ENCODE assay signal across 20 cellular contexts in genomic region chr19:38933544-38933943, GRCh38. TPM values are rescaled to one million over a fixed set of nuclear protein-coding genes. Genes with fewer than 3 reads are reported as not detected.
DNase-seq lines count a peak whose midpoint lies in the region; ATAC-seq, FAIRE-seq and TF ChIP-seq lines count a peak whose summit lies in the region.
"Had no signal": no experiment of that assay in that cellular context is flagged by ENCODE, and none has a peak within 500 bp of the region (broad histone marks: within the 10 kb centered on the region; RNA-seq: fewer than 3 reads in every experiment).

No MANE protein-coding gene starts in this region.

- H4K20me1 ChIP-seq in K562 (replicated peaks; ENCODE audit: control insufficient read depth, insufficient read depth, low read length) (no peaks in the 10 kb centered on the region; the same call in 1 of the 2 replicates), osteoblast (ENCODE audit: insufficient read depth, low read length) (peaks cover 5% of the 10 kb centered on the region)

- FAIRE-seq in A549 (lab: Jason Lieb, UNC) = no peak
- no peak for FAIRE-seq in K562 (lab: Jason Lieb, UNC)
- FAIRE-seq: D721Med had no signal

- H3K27ac ChIP-seq in A549 = no peak overlapping the region
- no peak overlapping the region for H3K27ac ChIP-seq in K562 (ENCODE audit: extremely low read depth, low read depth, low read length)
- H3K27ac ChIP-seq in osteoblast (ENCODE audit: low read depth, low read length) = no peak overlapping the region
- no peak overlapping the region for H3K27ac ChIP-seq in adrenal gland
- H3K27ac ChIP-seq: 22Rv1, GM23248, Peyer's patch had no signal

- H3K27me3 ChIP-seq in K562 (ENCODE audit: control insufficient read depth in 2 of 2, insufficient read depth in 2 of 2, low read length in 2 of 2) (no peaks in the 10 kb centered on the region), osteoblast (ENCODE audit: insufficient read depth, low read length) (no peaks in the 10 kb centered on the region), adrenal gland (no peaks in the 10 kb centered on the region)
- H3K27me3 ChIP-seq: MG63, Peyer's patch had no signal

- in situ Hi-C loops in K562 (cut with MboI) = no loop called here

- H2AFZ ChIP-seq in K562 (ENCODE audit: low read depth, low read length) (no peak overlapping the region), osteoblast (ENCODE audit: low read length) (no peak overlapping the region)
- H2AFZ ChIP-seq: GM23248 had no signal

- H3K4me2 ChIP-seq in A549 = no peak overlapping the region
- H3K4me2 ChIP-seq in K562 (ENCODE audit: insufficient read depth, low read length) = no peak overlapping the region
- H3K4me2 ChIP-seq in osteoblast (ENCODE audit: insufficient read depth, low read length) = no peak overlapping the region

- H3K9me3 ChIP-seq in A549 (no peaks in the 10 kb centered on the region), K562 (replicated peaks; ENCODE audit: control insufficient read depth, insufficient read depth, low read depth, low read length) (peaks cover 18% of the 10 kb centered on the region), osteoblast (ENCODE audit: low read depth, low read length) (no peaks in the 10 kb centered on the region), adrenal gland (replicated peaks in 1 of 3) (no peaks in the 10 kb centered on the region)

- H3K79me2 ChIP-seq in K562 (ENCODE audit: control insufficient read depth, insufficient read depth, low read length) (peaks cover 43% of the 10 kb centered on the region), osteoblast (ENCODE audit: insufficient read depth, low read length) (peaks cover 33% of the 10 kb centered on the region)

- ATAC-seq in activated T-cell treated with anti-CD3 and anti-CD28 coated beads, Interleukin-2, amount 50 U/mL, for 4 hours = no peak
- ATAC-seq in A549 (no peak), K562 (no peak), GM21619 (IDR thresholded peaks at IDR 0.05; ENCODE audit: unreplicated experiment) (no peak)

- H3K9me1 ChIP-seq in K562 (ENCODE audit: control insufficient read depth, insufficient read depth, low read length) = no peaks in the 10 kb centered on the region

- H3K4me3 ChIP-seq in A549 (no peak overlapping the region), K562 (no peak overlapping the region), osteoblast (ENCODE audit: insufficient read depth, low read length) (no peak overlapping the region), adrenal gland (no peak overlapping the region)
- H3K4me3 ChIP-seq: GM23248, MG63, Peyer's patch had no signal

- TF ChIP-seq CTCF in A549 (IDR thresholded peaks at IDR 0.05) = no peak
- TF ChIP-seq CTCF in K562 (IDR thresholded peaks at IDR 0.05 in 2 of 3, conservative IDR thresholded peaks at IDR 0.05 in 1 of 3; ENCODE audit: insufficient read depth in 2 of 3, low read depth in 1 of 3, low read length in 3 of 3) = no peak
- no peak for TF ChIP-seq CTCF in osteoblast (IDR thresholded peaks at IDR 0.05; ENCODE audit: extremely low read depth, low read depth, low read length)
- TF ChIP-seq CTCF in adrenal gland (IDR thresholded peaks at IDR 0.05) = no peak

- POLR2A ChIA-PET in A549 (lab: Yijun Ruan, JAX) (interaction anchor here (1.0 kb wide), 1 partner anchor 84 kb away, joined by 5 read pairs; no protein-coding TSS in a partner anchor), K562 (lab: Yijun Ruan, JAX) (interaction anchor here (0.6 to 1.4 kb wide), 6 partner anchors 8 to 530 kb away, joined by 3 to 7 read pairs (median 3); no protein-coding TSS in a partner anchor)

- no peak for TF ChIP-seq RAD21 in A549 (conservative IDR thresholded peaks at IDR 0.05 in 1 of 2, IDR thresholded peaks at IDR 0.05 in 1 of 2)
- no peak for TF ChIP-seq RAD21 in K562 (CRISPR knock-in tag; conservative IDR thresholded peaks at IDR 0.05 in 1 of 2, IDR thresholded peaks at IDR 0.05 in 1 of 2)

- H3K9ac ChIP-seq in K562 (ENCODE audit: insufficient read depth in 1 of 2, low read depth in 2 of 2, low read length in 2 of 2) = no peak overlapping the region
- H3K9ac ChIP-seq: GM23248 had no signal

- peaks cover 22% of the 10 kb centered on the region for H3K36me3 Mint-ChIP-seq in activated T-cell treated with anti-CD3 and anti-CD28 coated beads, Interleukin-2, amount 50 U/mL, for 4 hours (ENCODE audit: insufficient read depth)
- H3K36me3 Mint-ChIP-seq in activated T-cell treated with anti-CD3 and anti-CD28 coated beads, Interleukin-2, amount 50 U/mL, for 24 hours (ENCODE audit: low read depth) = peaks cover 58% of the 10 kb centered on the region

- no peaks in the 10 kb centered on the region for H3K27me3 Mint-ChIP-seq in activated T-cell treated with anti-CD3 and anti-CD28 coated beads, Interleukin-2, amount 50 U/mL, for 4 hours (ENCODE audit: low read depth)
- H3K27me3 Mint-ChIP-seq in activated T-cell treated with anti-CD3 and anti-CD28 coated beads, Interleukin-2, amount 50 U/mL, for 24 hours = no peaks in the 10 kb centered on the region

- no peak for TF ChIP-seq EP300 in A549 (IDR thresholded peaks at IDR 0.05)
- no peak for TF ChIP-seq EP300 in K562 (IDR thresholded peaks at IDR 0.05; ENCODE audit: low read length)

- peaks cover 33% of the 10 kb centered on the region for H3K4me1 Mint-ChIP-seq in activated T-cell treated with anti-CD3 and anti-CD28 coated beads, Interleukin-2, amount 50 U/mL, for 4 hours (ENCODE audit: low read depth)
- peaks cover 33% of the 10 kb centered on the region for H3K4me1 Mint-ChIP-seq in activated T-cell treated with anti-CD3 and anti-CD28 coated beads, Interleukin-2, amount 50 U/mL, for 24 hours (ENCODE audit: low read depth)

- H3K4me3 Mint-ChIP-seq in activated T-cell treated with anti-CD3 and anti-CD28 coated beads, Interleukin-2, amount 50 U/mL, for 4 hours = peak overlapping the region; percentile 98
- no peak overlapping the region for H3K4me3 Mint-ChIP-seq in activated T-cell treated with anti-CD3 and anti-CD28 coated beads, Interleukin-2, amount 50 U/mL, for 24 hours

- no TSS peak for BruUV-seq in K562 (replicated peaks; lab: Mats Ljungman, UMichigan)

- H3K36me3 ChIP-seq in K562 (ENCODE audit: control insufficient read depth, insufficient read depth, low read length) (peaks cover 25% of the 10 kb centered on the region), osteoblast (ENCODE audit: insufficient read depth, low read length) (peaks cover 10% of the 10 kb centered on the region), adrenal gland (replicated peaks in 1 of 2) (peaks cover 0 to 9% of the 10 kb centered on the region in 2 donors)

- intact Hi-C loops in K562 (cut with micrococcal nuclease) = loop anchor here (5.0 to 10.0 kb wide), 3 partner anchors 101 to 419 kb away; partner anchors contain the start of gene ECH1
- intact Hi-C loops in adrenal gland (cut with DNase I) = no loop called here

- CTCF ChIA-PET in A549 (lab: Yijun Ruan, JAX) (interaction anchor here (0.6 to 12.2 kb wide), 35 partner anchors 8 to 947 kb away, joined by 3 to 245 read pairs (median 4); partner anchors contain the start of genes ECH1, FAM98C, FBXO17 and LGALS4), K562 (lab: Yijun Ruan, JAX; ENCODE audit: low intra/inter-chr PET ratio) (no interaction called here)

- no peaks in the 10 kb centered on the region for H3K9me3 Mint-ChIP-seq in activated T-cell treated with anti-CD3 and anti-CD28 coated beads, Interleukin-2, amount 50 U/mL, for 4 hours
- peaks cover 3% of the 10 kb centered on the region for H3K9me3 Mint-ChIP-seq in activated T-cell treated with anti-CD3 and anti-CD28 coated beads, Interleukin-2, amount 50 U/mL, for 24 hours
- H3K9me3 Mint-ChIP-seq: HFFc6 had no signal

- WGBS in A549 (ENCODE audit: missing lambda C conversion rate) = 67% methylated on average over 4 of the region's 4 CpGs
- 100% methylated on average over 4 of the region's 4 CpGs for WGBS in K562 (ENCODE audit: insufficient coverage, low coverage, missing lambda C conversion rate)
- WGBS in adrenal gland, 4 donors = 62 to 85% (median 73%) methylated on average over 4 of the region's 4 CpGs

- no peak for TF ChIP-seq POLR2A in A549 (IDR thresholded peaks at IDR 0.05; ENCODE audit: low read length)
- TF ChIP-seq POLR2A in K562 (conservative IDR thresholded peaks at IDR 0.05) = 0 out of 2 replicates have a peak, but pooled peaks have one; percentile 41
- no peak for TF ChIP-seq POLR2A in adrenal gland (IDR thresholded peaks at IDR 0.05)

- H3K27ac Mint-ChIP-seq in activated T-cell treated with anti-CD3 and anti-CD28 coated beads, Interleukin-2, amount 50 U/mL, for 24 hours = no peak overlapping the region
- H3K27ac Mint-ChIP-seq: HFFc6 had no signal

- DNase-seq in activated T-cell treated with anti-CD3 and anti-CD28 coated beads, Interleukin-2, amount 50 U/mL, for 4 hours = no peak
- no peak for DNase-seq in activated T-cell treated with anti-CD3 and anti-CD28 coated beads, Interleukin-2, amount 50 U/mL, for 24 hours
- DNase-seq in A549 (ENCODE audit: low read depth in 1 of 2, low spot score in 1 of 2) = no peak
- peak in 1 of 4 experiments; percentile 2 for DNase-seq in K562 (ENCODE audit: extremely low read depth in 1 of 4, low spot score in 3 of 4)
- peak; percentile 35 for DNase-seq in osteoblast (ENCODE audit: insufficient read length, low spot score, missing footprints)
- no peak for DNase-seq in adrenal gland
- DNase-seq: HFFc6, KG1, MG63, NCI-H1048, SHP77 treated with DMSO at 0.1 percent for 48 hours had no signal

- H3K4me1 ChIP-seq in A549 = peaks cover 19% of the 10 kb centered on the region
- peaks cover 0 to 18% of the 10 kb centered on the region in 2 experiments; a peak in 3 of 5 replicates for H3K4me1 ChIP-seq in K562 (replicated peaks in 1 of 2; ENCODE audit: control insufficient read depth in 2 of 2, insufficient read depth in 2 of 2, low read length in 2 of 2)
- peaks cover 11% of the 10 kb centered on the region for H3K4me1 ChIP-seq in osteoblast (ENCODE audit: insufficient read depth, low read length)
- peaks cover 8 to 27% of the 10 kb centered on the region in 2 donors for H3K4me1 ChIP-seq in adrenal gland (replicated peaks in 1 of 2)

RNA-seq across cellular contexts. Expression of gene MRPS12, which starts 2.8 kb away (rescaled TPM):
- total RNA-seq in activated T-cell treated with anti-CD3 and anti-CD28 coated beads, Interleukin-2, amount 50 U/mL, for 4 hours = 100 to 1,000 TPM; 157 to 192 (median 185) TPM
- polyA plus RNA-seq in A549 (2011; rRNA removed) (92.8 and 104 TPM in 2 replicates), A549 (2017; fragmentation: RNase III; extraction: RNeasy Plus Mini Kit Qiagen cat#74134 plus additional on column Dnase treatment) (198 to 217 TPM (median 213 TPM) in 3 replicates), K562 (2011; rRNA removed) (52.0 and 68.0 TPM in 2 replicates), K562 (2014; fragmentation: Illumina TruSeq; extraction: Trizol) (42.9 and 93.5 TPM in 2 replicates), K562 (2014; fragmentation: Nextera tagmentation; extraction: Ambion mirVana) (10 to 100 TPM in 1 of 2 experiments, 1 to 10 TPM in 1; 8.1 to 34.5 TPM), K562 (2014; rRNA removed) (143 and 177 TPM in 2 replicates), adrenal gland (10 to 100 TPM; 14.6 to 27.0 (median 22.4) TPM)
- 418 and 524 TPM in 2 replicates for polyA plus RNA-seq in A549 (2012; cell fraction: cytosol; rRNA removed)
- polyA plus RNA-seq in A549 (2012; cell fraction: nucleus; rRNA removed) = 325 and 425 TPM in 2 replicates
- polyA minus RNA-seq in A549 (2011; rRNA and poly(A)+ RNA removed) = 49.4 and 50.5 TPM in 2 replicates
- total RNA-seq in K562 (2011; cell fraction: chromatin; rRNA removed; ENCODE audit: low replicate concordance) = 18.6 and 46.8 TPM in 2 replicates
- total RNA-seq in K562 (2011; cell fraction: nucleolus; rRNA removed) = 67.2 and 67.4 TPM in 2 replicates
- total RNA-seq in K562 (2011; cell fraction: nucleoplasm; rRNA removed) = 46.9 and 47.3 TPM in 2 replicates
- total RNA-seq in K562 (2014; rRNA removed) (174 and 225 TPM in 2 replicates), K562 (2014; rRNA removed; fragmentation: Illumina TruSeq; extraction: Trizol) (31.3 and 41.1 TPM in 2 replicates), K562 (2015; rRNA removed; fragmentation: Illumina TruSeq; extraction: Trizol) (91.9 and 92.7 TPM in 2 replicates), K562 (2021) (144 and 156 TPM in 2 replicates), osteoblast (21.5 and 25.7 TPM in 2 replicates), adrenal gland (10 to 100 TPM; 38.2 to 64.4 (median 44.6) TPM)
- 122 and 307 TPM in 2 replicates for polyA plus RNA-seq in K562 (2011; cell fraction: cytosol; rRNA removed)
- 53.5 and 73.2 TPM in 2 replicates for polyA plus RNA-seq in K562 (2011; cell fraction: nucleus; rRNA removed)
- 78.3 and 98.7 TPM in 2 replicates for polyA plus RNA-seq in K562 (2012)
- 16.9 and 20.7 TPM in 2 replicates for polyA minus RNA-seq in K562 (2011; rRNA and poly(A)+ RNA removed)
- 41.0 and 46.2 TPM in 2 replicates for polyA minus RNA-seq in K562 (2011; cell fraction: cytosol; rRNA and poly(A)+ RNA removed)
- polyA minus RNA-seq in K562 (2011; cell fraction: nucleus; rRNA and poly(A)+ RNA removed) = 23.0 and 36.5 TPM in 2 replicates

RNA-seq across cellular contexts. Expression of gene SARS2, which starts 3.0 kb away (rescaled TPM):
- 10 to 100 TPM; 42.5 to 49.5 (median 46.8) TPM for total RNA-seq in activated T-cell treated with anti-CD3 and anti-CD28 coated beads, Interleukin-2, amount 50 U/mL, for 4 hours
- polyA plus RNA-seq in A549 (2011; rRNA removed) (46.1 and 46.7 TPM in 2 replicates), A549 (2017; fragmentation: RNase III; extraction: RNeasy Plus Mini Kit Qiagen cat#74134 plus additional on column Dnase treatment) (81.8 to 98.0 TPM (median 93.4 TPM) in 3 replicates), K562 (2011; rRNA removed) (31.3 and 55.5 TPM in 2 replicates), K562 (2014; fragmentation: Illumina TruSeq; extraction: Trizol) (31.7 and 55.2 TPM in 2 replicates), K562 (2014; fragmentation: Nextera tagmentation; extraction: Ambion mirVana) (1 to 10 TPM; 3.1 to 7.0 TPM), K562 (2014; rRNA removed) (55.5 and 60.3 TPM in 2 replicates), adrenal gland (100 to 1,000 TPM in 2 of 3 donors, 1 to 10 TPM in 1; 9.1 to 116 (median 108) TPM)
- polyA plus RNA-seq in A549 (2012; cell fraction: cytosol; rRNA removed) = 81.2 and 106 TPM in 2 replicates
- polyA plus RNA-seq in A549 (2012; cell fraction: nucleus; rRNA removed) = 448 and 539 TPM in 2 replicates
- 54.8 and 68.1 TPM in 2 replicates for polyA minus RNA-seq in A549 (2011; rRNA and poly(A)+ RNA removed)
- 95.5 and 266 TPM in 2 replicates for total RNA-seq in K562 (2011; cell fraction: chromatin; rRNA removed; ENCODE audit: low replicate concordance)
- total RNA-seq in K562 (2011; cell fraction: nucleolus; rRNA removed) = 170 and 174 TPM in 2 replicates
- total RNA-seq in K562 (2011; cell fraction: nucleoplasm; rRNA removed) = 96.4 and 116 TPM in 2 replicates
- total RNA-seq in K562 (2014; rRNA removed) (32.2 and 39.5 TPM in 2 replicates), K562 (2014; rRNA removed; fragmentation: Illumina TruSeq; extraction: Trizol) (12.8 and 15.5 TPM in 2 replicates), K562 (2015; rRNA removed; fragmentation: Illumina TruSeq; extraction: Trizol) (36.3 and 38.0 TPM in 2 replicates), K562 (2021) (50.6 and 59.1 TPM in 2 replicates), osteoblast (20.3 and 21.7 TPM in 2 replicates), adrenal gland (10 to 100 TPM; 20.2 to 41.4 (median 35.4) TPM)
- polyA plus RNA-seq in K562 (2011; cell fraction: cytosol; rRNA removed) = 42.5 and 85.9 TPM in 2 replicates
- polyA plus RNA-seq in K562 (2011; cell fraction: nucleus; rRNA removed) = 237 and 321 TPM in 2 replicates
- polyA plus RNA-seq in K562 (2012) = 39.9 and 57.3 TPM in 2 replicates
- polyA minus RNA-seq in K562 (2011; rRNA and poly(A)+ RNA removed) = 13.7 and 15.9 TPM in 2 replicates
- 25.8 and 38.1 TPM in 2 replicates for polyA minus RNA-seq in K562 (2011; cell fraction: cytosol; rRNA and poly(A)+ RNA removed)
- 41.6 and 51.5 TPM in 2 replicates for polyA minus RNA-seq in K562 (2011; cell fraction: nucleus; rRNA and poly(A)+ RNA removed)

RNA-seq across cellular contexts. Expression of gene CCER2, which starts 21.6 kb away (rescaled TPM):
- total RNA-seq in activated T-cell treated with anti-CD3 and anti-CD28 coated beads, Interleukin-2, amount 50 U/mL, for 4 hours = under 1 TPM in 2 of 3 donors, not detected in 1; 0.33 to 0.63 TPM
- polyA plus RNA-seq in A549 (2011; rRNA removed) (0.40 and 0.68 TPM in 2 replicates), A549 (2017; fragmentation: RNase III; extraction: RNeasy Plus Mini Kit Qiagen cat#74134 plus additional on column Dnase treatment) (1.1 to 1.9 TPM (median 1.5 TPM) in 3 replicates), K562 (2011; rRNA removed) (0.19 and 0.21 TPM in 2 replicates), K562 (2014; fragmentation: Illumina TruSeq; extraction: Trizol) (not detected in 2 replicates), K562 (2014; fragmentation: Nextera tagmentation; extraction: Ambion mirVana) (not detected), K562 (2014; rRNA removed) (0.13 and 0.68 TPM in 2 replicates), adrenal gland (1 to 10 TPM in 2 of 3 donors, under 1 TPM in 1; 0.15 to 4.4 (median 2.4) TPM)
- polyA plus RNA-seq in A549 (2012; cell fraction: cytosol; rRNA removed) = 0.56 and 0.83 TPM in 2 replicates
- polyA plus RNA-seq in A549 (2012; cell fraction: nucleus; rRNA removed) = 8.0 and 8.1 TPM in 2 replicates
- not detected in 2 replicates for polyA minus RNA-seq in A549 (2011; rRNA and poly(A)+ RNA removed)
- total RNA-seq in K562 (2011; cell fraction: chromatin; rRNA removed; ENCODE audit: low replicate concordance) = 1.8 and 2.5 TPM in 2 replicates
- total RNA-seq in K562 (2011; cell fraction: nucleolus; rRNA removed) = 0.66 and 1.7 TPM in 2 replicates
- total RNA-seq in K562 (2011; cell fraction: nucleoplasm; rRNA removed) = 0.84 and 1.2 TPM in 2 replicates
- total RNA-seq in K562 (2014; rRNA removed) (not detected in 2 replicates), K562 (2014; rRNA removed; fragmentation: Illumina TruSeq; extraction: Trizol) (not detected in 2 replicates), K562 (2015; rRNA removed; fragmentation: Illumina TruSeq; extraction: Trizol) (not detected in 2 replicates), K562 (2021) (0.40 TPM in 1 of 2 replicates, not detected in the other), osteoblast (not detected in 2 replicates), adrenal gland (under 1 TPM in 2 of 8 donors, not detected in 6; 0.47 to 0.54 TPM)
- polyA plus RNA-seq in K562 (2011; cell fraction: cytosol; rRNA removed) = 0.19 TPM in 1 of 2 replicates, not detected in the other
- polyA plus RNA-seq in K562 (2011; cell fraction: nucleus; rRNA removed) = 1.4 and 1.7 TPM in 2 replicates
- 0.61 and 1.2 TPM in 2 replicates for polyA plus RNA-seq in K562 (2012)
- polyA minus RNA-seq in K562 (2011; rRNA and poly(A)+ RNA removed) = not detected in 2 replicates
- polyA minus RNA-seq in K562 (2011; cell fraction: cytosol; rRNA and poly(A)+ RNA removed) = not detected in 2 replicates
- polyA minus RNA-seq in K562 (2011; cell fraction: nucleus; rRNA and poly(A)+ RNA removed) = not detected in 2 replicates
- total RNA-seq: Daoy, G401, GM23248, HT1080 had no signal
- polyA plus RNA-seq: BJ, GM23248 had no signal

RNA-seq across cellular contexts. Expression of gene NFKBIB, which starts 33.8 kb away (rescaled TPM):
- 100 to 1,000 TPM; 150 to 174 (median 169) TPM for total RNA-seq in activated T-cell treated with anti-CD3 and anti-CD28 coated beads, Interleukin-2, amount 50 U/mL, for 4 hours
- polyA plus RNA-seq in A549 (2011; rRNA removed) (25.6 and 35.0 TPM in 2 replicates), A549 (2017; fragmentation: RNase III; extraction: RNeasy Plus Mini Kit Qiagen cat#74134 plus additional on column Dnase treatment) (56.4 to 61.7 TPM (median 59.5 TPM) in 3 replicates), K562 (2011; rRNA removed) (10.4 and 11.7 TPM in 2 replicates), K562 (2014; fragmentation: Illumina TruSeq; extraction: Trizol) (7.2 and 14.4 TPM in 2 replicates), K562 (2014; fragmentation: Nextera tagmentation; extraction: Ambion mirVana) (1 to 10 TPM; 1.5 to 1.7 TPM), K562 (2014; rRNA removed) (44.9 and 46.7 TPM in 2 replicates), adrenal gland (10 to 100 TPM; 12.4 to 73.0 (median 36.1) TPM)
- polyA plus RNA-seq in A549 (2012; cell fraction: cytosol; rRNA removed) = 106 and 131 TPM in 2 replicates
- polyA plus RNA-seq in A549 (2012; cell fraction: nucleus; rRNA removed) = 96.5 and 113 TPM in 2 replicates
- 10.3 and 10.9 TPM in 2 replicates for polyA minus RNA-seq in A549 (2011; rRNA and poly(A)+ RNA removed)
- 2.3 and 3.5 TPM in 2 replicates for total RNA-seq in K562 (2011; cell fraction: chromatin; rRNA removed; ENCODE audit: low replicate concordance)
- total RNA-seq in K562 (2011; cell fraction: nucleolus; rRNA removed) = 5.9 and 6.2 TPM in 2 replicates
- 2.7 and 3.9 TPM in 2 replicates for total RNA-seq in K562 (2011; cell fraction: nucleoplasm; rRNA removed)
- total RNA-seq in K562 (2014; rRNA removed) (37.6 and 54.8 TPM in 2 replicates), K562 (2014; rRNA removed; fragmentation: Illumina TruSeq; extraction: Trizol) (5.8 and 6.1 TPM in 2 replicates), K562 (2015; rRNA removed; fragmentation: Illumina TruSeq; extraction: Trizol) (12.9 TPM in 2 replicates), K562 (2021) (33.5 and 34.7 TPM in 2 replicates), osteoblast (9.1 and 12.7 TPM in 2 replicates), adrenal gland (10 to 100 TPM; 17.2 to 51.6 (median 31.7) TPM)
- polyA plus RNA-seq in K562 (2011; cell fraction: cytosol; rRNA removed) = 16.2 and 53.2 TPM in 2 replicates
- polyA plus RNA-seq in K562 (2011; cell fraction: nucleus; rRNA removed) = 5.9 and 10.5 TPM in 2 replicates
- 26.4 and 28.8 TPM in 2 replicates for polyA plus RNA-seq in K562 (2012)
- 1.9 and 2.9 TPM in 2 replicates for polyA minus RNA-seq in K562 (2011; rRNA and poly(A)+ RNA removed)
- 7.3 and 8.0 TPM in 2 replicates for polyA minus RNA-seq in K562 (2011; cell fraction: cytosol; rRNA and poly(A)+ RNA removed)
- polyA minus RNA-seq in K562 (2011; cell fraction: nucleus; rRNA and poly(A)+ RNA removed) = 2.3 and 2.7 TPM in 2 replicates

RNA-seq across cellular contexts. Expression of gene SIRT2, which starts 34.1 kb away (rescaled TPM):
- total RNA-seq in activated T-cell treated with anti-CD3 and anti-CD28 coated beads, Interleukin-2, amount 50 U/mL, for 4 hours = 10 to 100 TPM; 23.5 to 29.8 (median 27.3) TPM
- polyA plus RNA-seq in A549 (2011; rRNA removed) (28.6 and 31.5 TPM in 2 replicates), A549 (2017; fragmentation: RNase III; extraction: RNeasy Plus Mini Kit Qiagen cat#74134 plus additional on column Dnase treatment) (28.3 to 30.4 TPM (median 30.4 TPM) in 3 replicates), K562 (2011; rRNA removed) (22.9 and 39.8 TPM in 2 replicates), K562 (2014; fragmentation: Illumina TruSeq; extraction: Trizol) (32.6 and 35.2 TPM in 2 replicates), K562 (2014; fragmentation: Nextera tagmentation; extraction: Ambion mirVana) (1 to 10 TPM; 2.3 to 7.1 TPM), K562 (2014; rRNA removed) (23.5 and 24.6 TPM in 2 replicates), adrenal gland (10 to 100 TPM; 50.3 to 79.4 (median 51.1) TPM)
- polyA plus RNA-seq in A549 (2012; cell fraction: cytosol; rRNA removed) = 32.7 and 36.6 TPM in 2 replicates
- 57.0 and 61.5 TPM in 2 replicates for polyA plus RNA-seq in A549 (2012; cell fraction: nucleus; rRNA removed)
- 23.2 and 27.7 TPM in 2 replicates for polyA minus RNA-seq in A549 (2011; rRNA and poly(A)+ RNA removed)
- total RNA-seq in K562 (2011; cell fraction: chromatin; rRNA removed; ENCODE audit: low replicate concordance) = 51.5 and 89.0 TPM in 2 replicates
- total RNA-seq in K562 (2011; cell fraction: nucleolus; rRNA removed) = 47.7 and 48.2 TPM in 2 replicates
- 57.0 and 77.0 TPM in 2 replicates for total RNA-seq in K562 (2011; cell fraction: nucleoplasm; rRNA removed)
- total RNA-seq in K562 (2014; rRNA removed) (24.0 and 31.6 TPM in 2 replicates), K562 (2014; rRNA removed; fragmentation: Illumina TruSeq; extraction: Trizol) (12.6 and 14.4 TPM in 2 replicates), K562 (2015; rRNA removed; fragmentation: Illumina TruSeq; extraction: Trizol) (21.6 and 21.7 TPM in 2 replicates), K562 (2021) (25.3 and 26.0 TPM in 2 replicates), osteoblast (76.9 and 77.4 TPM in 2 replicates), adrenal gland (100 to 1,000 TPM in 4 of 8 donors, 10 to 100 TPM in 4; 57.0 to 145 (median 87.0) TPM)
- polyA plus RNA-seq in K562 (2011; cell fraction: cytosol; rRNA removed) = 33.3 and 43.6 TPM in 2 replicates
- 46.8 and 54.3 TPM in 2 replicates for polyA plus RNA-seq in K562 (2011; cell fraction: nucleus; rRNA removed)
- polyA plus RNA-seq in K562 (2012) = 29.5 and 74.2 TPM in 2 replicates
- 12.1 and 15.4 TPM in 2 replicates for polyA minus RNA-seq in K562 (2011; rRNA and poly(A)+ RNA removed)
- 11.6 and 18.3 TPM in 2 replicates for polyA minus RNA-seq in K562 (2011; cell fraction: cytosol; rRNA and poly(A)+ RNA removed)
- 9.6 and 15.1 TPM in 2 replicates for polyA minus RNA-seq in K562 (2011; cell fraction: nucleus; rRNA and poly(A)+ RNA removed)
